14 cellular contexts compared by ENCODE assay signal in genomic region chr1:24897263-24898151, GRCh38. TPM values are rescaled to one million over a fixed set of nuclear protein-coding genes. Genes with fewer than 3 reads are reported as not detected.
DNase-seq lines count a peak whose midpoint lies in the region; ATAC-seq, FAIRE-seq and TF ChIP-seq lines count a peak whose summit lies in the region.
"Had no signal": no experiment of that assay in that cellular context is flagged by ENCODE, and none has a peak within 500 bp of the region (broad histone marks: within the 10 kb centered on the region; RNA-seq: fewer than 3 reads in every experiment).

No MANE protein-coding gene starts in this region.

- H3K4me3 ChIP-seq in HepG2 (replicated peaks in 1 of 3; ENCODE audit: insufficient read depth in 1 of 3, low read depth in 2 of 3, low read length in 3 of 3): no peak overlapping the region
- H3K4me3 ChIP-seq: uterus had no signal

- H3K4me1 Mint-ChIP-seq in type B pancreatic cell (ENCODE audit: unreplicated experiment): no peaks in the 10 kb centered on the region
- H3K4me1 Mint-ChIP-seq: brain, nephron had no signal

- CTCF ChIA-PET in HepG2 (lab: Yijun Ruan, JAX; ENCODE audit: low intra/inter-chr PET ratio, low total read pairs): interaction anchor here (1.6 to 2.0 kb wide), 2 partner anchors 49 kb away, joined by 8 to 20 read pairs; no protein-coding TSS in a partner anchor

- BruUV-seq in HepG2 (replicated peaks; lab: Mats Ljungman, UMichigan): no TSS peak

- H4K20me1 ChIP-seq in HepG2 (ENCODE audit: insufficient read depth, low read length): no peaks in the 10 kb centered on the region

- peaks cover 8% of the 10 kb centered on the region for H3K9me3 Mint-ChIP-seq in type B pancreatic cell

- peak; percentile 33 for ATAC-seq in HepG2

- no peaks in the 10 kb centered on the region for H3K79me2 ChIP-seq in HepG2 (ENCODE audit: insufficient read depth, low read length)

- H3K9ac ChIP-seq in HepG2 (ENCODE audit: insufficient read depth, low read depth, low read length): no peak overlapping the region

- no peak for TF ChIP-seq POLR2A in HepG2 (IDR thresholded peaks at IDR 0.05; ENCODE audit: insufficient read depth in 1 of 2, low read depth in 2 of 2, low read length in 2 of 2)

- H3K4me1 ChIP-seq in HepG2 (ENCODE audit: insufficient read depth, low read length): no peaks in the 10 kb centered on the region
- H3K4me1 ChIP-seq: uterus had no signal

- peaks cover 3% of the 10 kb centered on the region for H3K9me3 ChIP-seq in HepG2 (ENCODE audit: low read length)
- H3K9me3 ChIP-seq: uterus had no signal

- intact Hi-C loops in HepG2 (cut with micrococcal nuclease; ENCODE audit: unreplicated experiment): loop anchor here (1.0 kb wide), 1 partner anchor 49 kb away; no protein-coding TSS in a partner anchor

- WGBS in HepG2 (ENCODE audit: low lambda C conversion rate): 27% methylated on average over 6 of the region's 17 CpGs

- no peaks in the 10 kb centered on the region for H3K36me3 ChIP-seq in HepG2 (replicated peaks in 1 of 2; ENCODE audit: control insufficient read depth in 1 of 2, insufficient read depth in 2 of 2, low read length in 2 of 2)
- H3K36me3 ChIP-seq: uterus had no signal

- H3K4me2 ChIP-seq in HepG2 (ENCODE audit: low read depth, low read length): no peak overlapping the region

- no peak overlapping the region for H3K4me3 Mint-ChIP-seq in type B pancreatic cell
- H3K4me3 Mint-ChIP-seq: brain, nephron had no signal

- in situ Hi-C loops in HepG2 (cut with HindIII; ENCODE audit: extremely low pct_ligation_motif_present, low pct_unique_long_range_greater_than_20kb): no loop called here

- no peak for TF ChIP-seq RAD21 in HepG2 (CRISPR knock-in tag; IDR thresholded peaks at IDR 0.05)

- H2AFZ ChIP-seq in HepG2 (ENCODE audit: low read length): no peak overlapping the region

- H3K27ac Mint-ChIP-seq in type B pancreatic cell: no peak overlapping the region
- H3K27ac Mint-ChIP-seq: brain, nephron had no signal

- H3K36me3 Mint-ChIP-seq in type B pancreatic cell: peaks cover 3% of the 10 kb centered on the region

- peak; percentile 5 for DNase-seq in activated naive CD4-positive, alpha-beta T cell treated with Interleukin-2 at 50 U/mL for 16 hours
- no peak for DNase-seq in activated naive CD4-positive, alpha-beta T cell (lab: John Stamatoyannopoulos, UW)
- DNase-seq in activated effector memory CD4-positive, alpha-beta T cell treated with anti-CD3 and anti-CD28 coated beads, Interleukin-2, amount 50 U/mL, for 16 hours: peak; percentile 63
- DNase-seq in HepG2 (ENCODE audit: low spot score) (no peak), type B pancreatic cell (ENCODE audit: extremely low spot score, unreplicated experiment) (peak; percentile 52), H4 (ENCODE audit: low spot score) (no peak), NCI-H1092 treated with DMSO at 0.1 percent for 48 hours (lab: John Stamatoyannopoulos, UW) (no peak), NOMO-1 treated with DMSO at 0.1 percent for 48 hours (lab: John Stamatoyannopoulos, UW; ENCODE audit: unreplicated experiment) (no peak)
- DNase-seq: NCI-H345, uterus had no signal

- TF ChIP-seq CTCF in HepG2 (CRISPR knock-in tag; IDR thresholded peaks at IDR 0.05): no peak
- TF ChIP-seq CTCF in type B pancreatic cell (conservative IDR thresholded peaks at IDR 0.05): no peak

- TF ChIP-seq EP300 in HepG2 (IDR thresholded peaks at IDR 0.05; ENCODE audit: low read depth in 2 of 2, low read length in 2 of 2) (no peak), HepG2 (CRISPR knock-in tag; IDR thresholded peaks at IDR 0.05; ENCODE audit: borderline replicate concordance) (no peak)

- POLR2A ChIA-PET in HepG2 (lab: Yijun Ruan, JAX): interaction anchor here (1.1 kb wide), 1 partner anchor 13 kb away, joined by 3 read pairs; no protein-coding TSS in a partner anchor

- no peak for FAIRE-seq in HepG2 (lab: Jason Lieb, UNC)
- FAIRE-seq: endometrium, H1 had no signal

- H3K27ac ChIP-seq in HepG2 (ENCODE audit: extremely low read length, insufficient read depth, low read length): no peak overlapping the region
- H3K27ac ChIP-seq: uterus had no signal

- peaks cover 1 to 23% of the 10 kb centered on the region in 2 experiments; a peak in 4 of 5 replicates for H3K27me3 ChIP-seq in HepG2 (ENCODE audit: control insufficient read depth in 1 of 2, insufficient read depth in 2 of 2, low read length in 2 of 2)
- H3K27me3 ChIP-seq: uterus had no signal

- peaks cover 21% of the 10 kb centered on the region for H3K27me3 Mint-ChIP-seq in type B pancreatic cell
- H3K27me3 Mint-ChIP-seq: brain had no signal

TF ChIP-seq in HepG2, 621 proteins besides CTCF, POLR2A, EP300 and RAD21:
- TF ChIP-seq, protein P1, sequence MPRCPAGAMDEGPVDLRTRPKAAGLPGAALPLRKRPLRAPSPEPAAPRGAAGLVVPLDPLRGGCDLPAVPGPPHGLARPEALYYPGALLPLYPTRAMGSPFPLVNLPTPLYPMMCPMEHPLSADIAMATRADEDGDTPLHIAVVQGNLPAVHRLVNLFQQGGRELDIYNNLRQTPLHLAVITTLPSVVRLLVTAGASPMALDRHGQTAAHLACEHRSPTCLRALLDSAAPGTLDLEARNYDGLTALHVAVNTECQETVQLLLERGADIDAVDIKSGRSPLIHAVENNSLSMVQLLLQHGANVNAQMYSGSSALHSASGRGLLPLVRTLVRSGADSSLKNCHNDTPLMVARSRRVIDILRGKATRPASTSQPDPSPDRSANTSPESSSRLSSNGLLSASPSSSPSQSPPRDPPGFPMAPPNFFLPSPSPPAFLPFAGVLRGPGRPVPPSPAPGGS (CRISPR knock-in tag; IDR thresholded peaks at IDR 0.05): no peak
- no peak for TF ChIP-seq PHF21A (CRISPR knock-in tag; IDR thresholded peaks at IDR 0.05)
- TF ChIP-seq ZNF383 (CRISPR knock-in tag; IDR thresholded peaks at IDR 0.05; ENCODE audit: borderline replicate concordance): no peak
- TF ChIP-seq ATF7-NPFF (CRISPR knock-in tag; IDR thresholded peaks at IDR 0.05; ENCODE audit: low read depth): no peak
- TF ChIP-seq, protein P2, sequence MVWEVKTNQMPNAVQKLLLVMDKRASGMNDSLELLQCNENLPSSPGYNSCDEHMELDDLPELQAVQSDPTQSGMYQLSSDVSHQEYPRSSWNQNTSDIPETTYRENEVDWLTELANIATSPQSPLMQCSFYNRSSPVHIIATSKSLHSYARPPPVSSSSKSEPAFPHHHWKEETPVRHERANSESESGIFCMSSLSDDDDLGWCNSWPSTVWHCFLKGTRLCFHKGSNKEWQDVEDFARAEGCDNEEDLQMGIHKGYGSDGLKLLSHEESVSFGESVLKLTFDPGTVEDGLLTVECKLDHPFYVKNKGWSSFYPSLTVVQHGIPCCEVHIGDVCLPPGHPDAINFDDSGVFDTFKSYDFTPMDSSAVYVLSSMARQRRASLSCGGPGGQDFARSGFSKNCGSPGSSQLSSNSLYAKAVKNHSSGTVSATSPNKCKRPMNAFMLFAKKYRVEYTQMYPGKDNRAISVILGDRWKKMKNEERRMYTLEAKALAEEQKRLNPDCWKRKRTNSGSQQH (CRISPR knock-in tag; IDR thresholded peaks at IDR 0.05; ENCODE audit: low read depth): no peak
- TF ChIP-seq HNRNPL (IDR thresholded peaks at IDR 0.05; ENCODE audit: low read depth, low read length): no peak
- no peak for TF ChIP-seq ZNF557 (CRISPR knock-in tag; IDR thresholded peaks at IDR 0.05)
- TF ChIP-seq ZNF17 (CRISPR knock-in tag; IDR thresholded peaks at IDR 0.05): no peak
- TF ChIP-seq ZNF724P (CRISPR knock-in tag; IDR thresholded peaks at IDR 0.05; ENCODE audit: borderline replicate concordance): no peak
- TF ChIP-seq NPAS2 (CRISPR knock-in tag; IDR thresholded peaks at IDR 0.05; ENCODE audit: borderline replicate concordance): no peak

RNA-seq across cellular contexts. Expression of gene RUNX3, which starts 32.6 kb away (rescaled TPM):
- total RNA-seq in HepG2 (2016; rRNA removed; fragmentation: Illumina TruSeq; extraction: Trizol): 0.04 TPM in 1 of 2 replicates, not detected in the other
- total RNA-seq in HepG2 (2016; cell fraction: cytosol; rRNA removed; fragmentation: Illumina TruSeq; extraction: Trizol; ENCODE audit: low read depth): not detected in 2 replicates
- 0.04 and 0.06 TPM in 2 replicates for total RNA-seq in HepG2 (2016; cell fraction: insoluble cytoplasmic fraction; rRNA removed; fragmentation: Illumina TruSeq; extraction: Trizol)
- total RNA-seq in HepG2 (2016; cell fraction: membrane; rRNA removed; fragmentation: Illumina TruSeq; extraction: Trizol): 0.07 TPM in 1 of 2 replicates, not detected in the other
- not detected in 2 replicates for total RNA-seq in HepG2 (2016; cell fraction: nucleus; rRNA removed; fragmentation: Illumina TruSeq; extraction: Trizol)
- 0.17 and 0.22 TPM in 2 replicates for polyA plus RNA-seq in HepG2 (2011; rRNA removed)
- polyA plus RNA-seq in HepG2 (2011; cell fraction: cytosol; rRNA removed): 0.12 and 0.21 TPM in 2 replicates
- polyA plus RNA-seq in HepG2 (2011; cell fraction: nucleus; rRNA removed): 0.26 and 0.35 TPM in 2 replicates
- 0.67 and 0.68 TPM in 2 replicates for polyA plus RNA-seq in HepG2 (2012)
- 0.07 TPM in 1 of 2 replicates, not detected in the other for polyA plus RNA-seq in HepG2 (2016; cell fraction: cytosol; fragmentation: Illumina TruSeq; extraction: Trizol; ENCODE audit: low read depth)
- 0.05 and 0.15 TPM in 2 replicates for polyA plus RNA-seq in HepG2 (2016; cell fraction: insoluble cytoplasmic fraction; fragmentation: Illumina TruSeq; extraction: Trizol; ENCODE audit: low read depth)
- 0.09 and 0.14 TPM in 2 replicates for polyA plus RNA-seq in HepG2 (2016; cell fraction: membrane; fragmentation: Illumina TruSeq; extraction: Trizol; ENCODE audit: low read depth)
- 0.19 TPM in 1 of 2 replicates, not detected in the other for polyA plus RNA-seq in HepG2 (2016; cell fraction: nucleus; fragmentation: Illumina TruSeq; extraction: Trizol; ENCODE audit: insufficient read depth, low read depth)
- polyA minus RNA-seq in HepG2 (2011; rRNA and poly(A)+ RNA removed; ENCODE audit: low replicate concordance): 0.74 TPM in 1 of 2 replicates, not detected in the other
- polyA minus RNA-seq in HepG2 (2011; cell fraction: cytosol; rRNA and poly(A)+ RNA removed): 0.18 and 0.89 TPM in 2 replicates
- 0.12 TPM in 1 of 2 replicates, not detected in the other for polyA minus RNA-seq in HepG2 (2011; cell fraction: nucleus; rRNA and poly(A)+ RNA removed)
- total RNA-seq in type B pancreatic cell (ENCODE audit: low replicate concordance): 0.41 TPM in 1 of 2 replicates, not detected in the other
- total RNA-seq in H4 (2014; rRNA removed; shearing (Covaris generic)): 2.9 and 4.7 TPM in 2 replicates

Comparison
In these comparisons a context has a peak if more than half of its experiments do, and no peak if none do; other contexts are left out.
1. DNase-seq: peak in activated naive CD4-positive, alpha-beta T cell treated with Interleukin-2 at 50 U/mL for 16 hours (single experiment), activated effector memory CD4-positive, alpha-beta T cell treated with anti-CD3 and anti-CD28 coated beads, Interleukin-2, amount 50 U/mL, for 16 hours (single experiment) and type B pancreatic cell (single experiment); none in activated naive CD4-positive, alpha-beta T cell (0 of 4), HepG2 (single experiment), H4 (single experiment), NCI-H1092 treated with DMSO at 0.1 percent for 48 hours (single experiment) and NOMO-1 treated with DMSO at 0.1 percent for 48 hours (single experiment).